ENCODE assay signal across 33 cellular contexts in the genomic region with DNA sequence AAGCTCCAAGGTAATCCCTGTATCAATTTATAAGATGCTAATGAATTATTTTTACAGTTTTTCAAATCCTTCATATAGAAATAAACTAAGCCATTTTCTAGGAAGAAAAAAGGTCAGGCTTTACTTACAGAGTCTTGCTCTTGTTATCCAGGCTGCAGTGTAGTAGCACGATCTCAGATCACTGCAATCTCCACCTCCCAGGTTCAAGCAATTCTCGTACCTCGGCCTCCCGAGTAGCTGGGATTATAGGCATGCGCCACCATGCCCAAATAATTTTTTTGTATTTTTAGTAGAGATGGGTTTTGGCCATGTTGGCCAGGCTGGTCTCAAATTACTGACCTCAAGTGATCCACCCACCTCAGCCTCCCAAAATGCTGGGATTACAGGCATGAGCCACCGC.
"Had no signal": no experiment of that assay in that cellular context is flagged by ENCODE, and none has a peak within 500 bp of the region (broad histone marks: within the 10 kb centered on the region; RNA-seq: fewer than 3 reads in every experiment).

No MANE protein-coding gene starts in this region.

- ATAC-seq: activated CD4-positive, alpha-beta T cell treated with anti-CD3 and anti-CD28 coated beads for 36 hours; activated CD8-positive, alpha-beta T cell treated with anti-CD3 and anti-CD28 coated beads for 36 hours; activated T-cell treated with anti-CD3 and anti-CD28 coated beads, Interleukin-2, amount 50 U/mL, for 4 hours; activated T-helper 17 cell treated with anti-CD3 and anti-CD28 coated beads, Interleukin-2, amount 50 U/mL, for 72 hours; foreskin keratinocyte; gastrocnemius medialis; heart left ventricle had no signal

- H3K9me3 ChIP-seq: esophagus muscularis mucosa, gastrocnemius medialis, heart left ventricle had no signal

- FAIRE-seq: astrocyte, bronchial epithelial cell, TTC549 had no signal

- H3K36me3 ChIP-seq: brain microvascular endothelial cell, gastrocnemius medialis had no signal

- H3K27ac Mint-ChIP-seq: activated B cell treated with CpG ODN at 0.5 μM for 24 hours; activated CD4-positive, alpha-beta T cell treated with anti-CD3 and anti-CD28 coated beads for 36 hours; activated CD4-positive, alpha-beta T cell treated with anti-CD3 and anti-CD28 coated beads, Interleukin-2, amount 10 ng/mL, durations not matched to agents 7 days and 5 days; activated CD8-positive, alpha-beta T cell treated with anti-CD3 and anti-CD28 coated beads for 36 hours; activated naive CD8-positive, alpha-beta T cell; activated T-helper 17 cell treated with anti-CD3 and anti-CD28 coated beads, Interleukin-2, amount 50 U/mL, for 72 hours; dendritic cell treated with granulocyte-macrophage colony-stimulating factor and Interleukin-4, amounts not matched to agents 40 ng/mL and 50 ng/mL, for 4 days had no signal

- H3K4me3 Mint-ChIP-seq: activated B cell treated with CpG ODN at 0.5 μM for 24 hours; activated CD4-positive, alpha-beta T cell treated with anti-CD3 and anti-CD28 coated beads for 36 hours; activated CD4-positive, alpha-beta T cell treated with anti-CD3 and anti-CD28 coated beads, Interleukin-2, amount 10 ng/mL, durations not matched to agents 7 days and 5 days; activated CD8-positive, alpha-beta T cell treated with anti-CD3 and anti-CD28 coated beads for 36 hours; activated naive CD8-positive, alpha-beta T cell; activated T-cell treated with anti-CD3 and anti-CD28 coated beads, Interleukin-2, amount 50 U/mL, for 4 hours; activated T-helper 17 cell treated with anti-CD3 and anti-CD28 coated beads, Interleukin-2, amount 50 U/mL, for 72 hours; central memory CD8-positive, alpha-beta T cell; dendritic cell treated with granulocyte-macrophage colony-stimulating factor and Interleukin-4, amounts not matched to agents 40 ng/mL and 50 ng/mL, for 4 days had no signal

- H3K4me3 ChIP-seq: coronary artery, dorsolateral prefrontal cortex, esophagus muscularis mucosa, gastrocnemius medialis, heart left ventricle had no signal

- H3K27me3 Mint-ChIP-seq: activated B cell treated with CpG ODN at 0.5 μM for 24 hours; activated CD4-positive, alpha-beta T cell treated with anti-CD3 and anti-CD28 coated beads for 36 hours; activated CD4-positive, alpha-beta T cell treated with anti-CD3 and anti-CD28 coated beads, Interleukin-2, amount 10 ng/mL, durations not matched to agents 7 days and 5 days; activated CD8-positive, alpha-beta T cell treated with anti-CD3 and anti-CD28 coated beads for 36 hours; activated naive CD8-positive, alpha-beta T cell; activated T-helper 17 cell treated with anti-CD3 and anti-CD28 coated beads, Interleukin-2, amount 50 U/mL, for 72 hours; central memory CD8-positive, alpha-beta T cell; dendritic cell treated with granulocyte-macrophage colony-stimulating factor and Interleukin-4, amounts not matched to agents 40 ng/mL and 50 ng/mL, for 4 days had no signal

- H3K27ac ChIP-seq: brain microvascular endothelial cell, coronary artery, dorsolateral prefrontal cortex, esophagus muscularis mucosa, foreskin keratinocyte, gastrocnemius medialis, heart left ventricle, VCaP had no signal

- H3K4me1 Mint-ChIP-seq: activated CD4-positive, alpha-beta T cell treated with anti-CD3 and anti-CD28 coated beads, Interleukin-2, amount 10 ng/mL, durations not matched to agents 7 days and 5 days; activated T-helper 17 cell treated with anti-CD3 and anti-CD28 coated beads, Interleukin-2, amount 50 U/mL, for 72 hours had no signal

- H3K9me3 Mint-ChIP-seq: activated B cell treated with CpG ODN at 0.5 μM for 24 hours; activated CD4-positive, alpha-beta T cell treated with anti-CD3 and anti-CD28 coated beads, Interleukin-2, amount 10 ng/mL, durations not matched to agents 7 days and 5 days; activated CD8-positive, alpha-beta T cell treated with anti-CD3 and anti-CD28 coated beads for 36 hours; activated T-cell treated with anti-CD3 and anti-CD28 coated beads, Interleukin-2, amount 50 U/mL, for 4 hours; activated T-helper 17 cell treated with anti-CD3 and anti-CD28 coated beads, Interleukin-2, amount 50 U/mL, for 72 hours; central memory CD8-positive, alpha-beta T cell; dendritic cell treated with granulocyte-macrophage colony-stimulating factor and Interleukin-4, amounts not matched to agents 40 ng/mL and 50 ng/mL, for 4 days; endodermal cell had no signal

- DNase-seq: activated B cell treated with CpG ODN at 0.5 μM for 24 hours; activated CD4-positive, alpha-beta T cell treated with anti-CD3 and anti-CD28 coated beads for 36 hours; activated CD4-positive, alpha-beta T cell treated with anti-CD3 and anti-CD28 coated beads, Interleukin-2, amount 10 ng/mL, durations not matched to agents 7 days and 5 days; activated CD4-positive, alpha-beta T cell treated with anti-CD3 and anti-CD28 coated beads, Interleukin-2, amount 50 U/mL, for 4 hours; activated CD4-positive, CD25-positive, alpha-beta regulatory T cell treated with anti-CD3 and anti-CD28 coated beads, Interleukin-2, amount 50 U/mL, for 72 hours; activated CD8-positive, alpha-beta memory T cell treated with anti-CD3 and anti-CD28 coated beads for 24 hours; activated CD8-positive, alpha-beta T cell treated with anti-CD3 and anti-CD28 coated beads for 36 hours; activated effector memory CD4-positive, alpha-beta T cell treated with Interleukin-2 at 50 U/mL for 16 hours; activated gamma-delta T cell treated with Interleukin-2 at 50 U/mL for 16 hours; activated naive CD4-positive, alpha-beta T cell treated with anti-CD3 and anti-CD28 coated beads, Interleukin-2, amount 50 U/mL, for 16 hours; activated naive CD4-positive, alpha-beta T cell treated with Interleukin-2 at 50 U/mL for 16 hours; activated T-cell treated with anti-CD3 and anti-CD28 coated beads, Interleukin-2, amount 50 U/mL, for 4 hours; amniotic stem cell; anterior cingulate cortex; brain microvascular endothelial cell; dorsolateral prefrontal cortex; effector memory CD4-positive, alpha-beta T cell; endodermal cell; foreskin keratinocyte; gastrocnemius medialis; glutamatergic neuron; heart left ventricle; T-helper 2 cell had no signal

- H3K27me3 ChIP-seq: brain microvascular endothelial cell, dorsolateral prefrontal cortex, esophagus muscularis mucosa, foreskin keratinocyte, gastrocnemius medialis, heart left ventricle had no signal
